20 cellular contexts compared by ENCODE assay signal in genomic region chr10:60260321-60260720, GRCh38.
"Had no signal": no experiment of that assay in that cellular context is flagged by ENCODE, and none has a peak within 500 bp of the region (broad histone marks: within the 10 kb centered on the region; RNA-seq: fewer than 3 reads in every experiment).

No MANE protein-coding gene starts in this region.

- DNase-seq: activated CD4-positive, alpha-beta T cell treated with anti-CD3 and anti-CD28 coated beads, Interleukin-2, amount 50 U/mL, for 48 hours; activated gamma-delta T cell; aorta; brain microvascular endothelial cell; effector memory CD4-positive, alpha-beta T cell; foreskin keratinocyte; lower lobe of right lung; naive thymus-derived CD4-positive, alpha-beta T cell; spleen; stimulated activated CD4-positive, alpha-beta T cell treated with anti-CD3 and anti-CD28 coated beads, Interleukin-4, amount 100 ng/mL, for 1 hour; stimulated activated naive CD4-positive, alpha-beta T cell; SW 1271; upper lobe of left lung; WERI-Rb-1 had no signal

- H3K9me3 Mint-ChIP-seq: activated naive CD4-positive, alpha-beta T cell treated with anti-CD3 and anti-CD28 coated beads, Interleukin-2, amount 50 U/mL, for 72 hours; naive thymus-derived CD4-positive, alpha-beta T cell; neural progenitor cell had no signal

- H3K4me3 Mint-ChIP-seq: neural progenitor cell had no signal

- FAIRE-seq: TTC549 had no signal

- H3K4me2 ChIP-seq: neural progenitor cell had no signal

- H2AFZ ChIP-seq: neural progenitor cell had no signal

- H3K9me3 ChIP-seq: lower lobe of right lung, prostate gland, spleen, thoracic aorta, upper lobe of left lung had no signal

- H3K27me3 Mint-ChIP-seq: naive thymus-derived CD4-positive, alpha-beta T cell had no signal

- H3K4me3 ChIP-seq: lower lobe of right lung, neural progenitor cell, prostate gland, spleen, thoracic aorta, upper lobe of left lung had no signal

- H3K27ac ChIP-seq: brain microvascular endothelial cell, foreskin keratinocyte, lower lobe of right lung, neural progenitor cell, prostate gland, spleen, thoracic aorta, upper lobe of left lung, WERI-Rb-1 had no signal

- ATAC-seq: activated naive CD4-positive, alpha-beta T cell treated with anti-CD3 and anti-CD28 coated beads, Interleukin-2, amount 50 U/mL, for 72 hours; foreskin keratinocyte; left lobe of liver; lower lobe of right lung; naive thymus-derived CD4-positive, alpha-beta T cell had no signal

- H3K4me1 ChIP-seq: foreskin keratinocyte, lower lobe of right lung, prostate gland, upper lobe of left lung had no signal

- H3K36me3 Mint-ChIP-seq: neural progenitor cell had no signal

- H3K27ac Mint-ChIP-seq: activated naive CD4-positive, alpha-beta T cell treated with anti-CD3 and anti-CD28 coated beads, Interleukin-2, amount 50 U/mL, for 72 hours; neural progenitor cell had no signal

- H3K9ac ChIP-seq: neural progenitor cell had no signal

- H3K27me3 ChIP-seq: brain microvascular endothelial cell, foreskin keratinocyte, neural progenitor cell, spleen, upper lobe of left lung had no signal

- H3K36me3 ChIP-seq: neural progenitor cell, prostate gland, thoracic aorta, WERI-Rb-1 had no signal
